ENCODE assay signal across 17 cellular contexts in the genomic region with DNA sequence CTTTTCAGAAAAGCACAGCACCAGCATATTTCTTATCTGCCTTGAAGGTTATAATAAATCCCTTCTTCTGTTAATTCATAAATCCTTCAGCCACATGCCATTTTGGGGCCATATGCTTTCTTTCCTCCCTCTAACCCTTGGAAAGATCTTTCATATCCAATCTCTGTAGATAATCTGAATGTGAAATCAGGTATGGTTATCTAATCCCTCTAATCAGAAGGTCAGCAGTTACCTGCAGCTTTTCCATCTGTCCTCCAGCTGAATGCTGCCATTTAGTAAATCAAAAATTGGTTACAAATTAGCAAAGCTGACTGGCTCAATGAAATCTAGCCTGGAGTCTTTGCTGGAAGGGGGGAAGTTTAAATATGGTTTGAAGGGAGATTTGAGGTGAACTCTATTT.
A peak's percentile ranks its signal among the peaks of the same experiment; 100 is the strongest.
DNase-seq lines count a peak whose midpoint lies in the region; TF ChIP-seq lines count a peak whose summit lies in the region.
"Had no signal": no experiment of that assay in that cellular context is flagged by ENCODE, and none has a peak within 500 bp of the region (broad histone marks: within the 10 kb centered on the region; RNA-seq: fewer than 3 reads in every experiment).

No MANE protein-coding gene starts in this region.

- intact Hi-C loops in colonic mucosa (cut with DNase I), result no loop called here

- no peak overlapping the region for H3K27ac ChIP-seq in colonic mucosa
- H3K27ac ChIP-seq in tibial nerve, result no peak overlapping the region
- H3K27ac ChIP-seq: 22Rv1, GM23248 had no signal

- peak overlapping the region; percentile 83 for H3K27ac Mint-ChIP-seq in glutamatergic neuron (ENCODE audit: unreplicated experiment)
- H3K27ac Mint-ChIP-seq: CD8-positive, alpha-beta memory T cell; H9 had no signal

- TF ChIP-seq EP300 in tibial nerve (IDR thresholded peaks at IDR 0.05), result no peak

- H3K4me3 ChIP-seq in colonic mucosa (no peak overlapping the region), tibial nerve (no peak overlapping the region)
- H3K4me3 ChIP-seq: GM23248 had no signal

- H3K36me3 ChIP-seq in colonic mucosa (no peaks in the 10 kb centered on the region), tibial nerve (no peaks in the 10 kb centered on the region)

- no peaks in the 10 kb centered on the region for H3K4me1 ChIP-seq in colonic mucosa
- H3K4me1 ChIP-seq in tibial nerve, result peaks cover 0 to 3% (median 0%) of the 10 kb centered on the region in 4 donors
- H3K4me1 ChIP-seq: Caco-2 had no signal

- peaks cover 15% of the 10 kb centered on the region for H3K9me3 Mint-ChIP-seq in glutamatergic neuron (ENCODE audit: unreplicated experiment)

- peaks cover 21% of the 10 kb centered on the region for H3K36me3 Mint-ChIP-seq in glutamatergic neuron (ENCODE audit: unreplicated experiment)

- peaks cover 4% of the 10 kb centered on the region for H3K27me3 Mint-ChIP-seq in glutamatergic neuron (ENCODE audit: unreplicated experiment)

- H3K9me3 ChIP-seq in colonic mucosa (no peaks in the 10 kb centered on the region), tibial nerve (no peaks in the 10 kb centered on the region)
- H3K9me3 ChIP-seq: Caco-2 had no signal

- peak overlapping the region; percentile 16 for H3K4me3 Mint-ChIP-seq in glutamatergic neuron (ENCODE audit: unreplicated experiment)
- H3K4me3 Mint-ChIP-seq: CD8-positive, alpha-beta memory T cell; H9 had no signal

- no peak for TF ChIP-seq POLR2A in tibial nerve (IDR thresholded peaks at IDR 0.05)

- H3K9ac ChIP-seq in colonic mucosa (ENCODE audit: low read depth in 2 of 2, low read length in 2 of 2), result no peak overlapping the region
- H3K9ac ChIP-seq: GM23248 had no signal

- H3K27me3 ChIP-seq in colonic mucosa (no peaks in the 10 kb centered on the region), tibial nerve (no peaks in the 10 kb centered on the region)

- no peak for TF ChIP-seq CTCF in glutamatergic neuron (IDR thresholded peaks at IDR 0.05; ENCODE audit: partially characterized antibody, unreplicated experiment)
- no peak for TF ChIP-seq CTCF in colonic mucosa (IDR thresholded peaks at IDR 0.05)
- TF ChIP-seq CTCF in tibial nerve (IDR thresholded peaks at IDR 0.05), result no peak

- H3K4me1 Mint-ChIP-seq in glutamatergic neuron (ENCODE audit: low read depth, unreplicated experiment), result peaks cover 36% of the 10 kb centered on the region
- H3K4me1 Mint-ChIP-seq: CD8-positive, alpha-beta memory T cell; H9 had no signal

- DNase-seq in NCI-H2171 treated with DMSO at 0.1 percent for 48 hours (lab: John Stamatoyannopoulos, UW) (peak; percentile 49), NCI-H2171 (lab: John Stamatoyannopoulos, UW) (no peak), NCI-H524 (lab: John Stamatoyannopoulos, UW) (peak; percentile 79 to 93), SK-N-DZ (ENCODE audit: low spot score) (peak; percentile 52), glutamatergic neuron (no peak), colonic mucosa (no peak), tibial nerve (ENCODE audit: low spot score in 2 of 2) (no peak)
- DNase-seq in activated CD4-positive, alpha-beta T cell treated with anti-CD3 and anti-CD28 coated beads for 1 hour, result no peak
- DNase-seq: Caco-2; CD8-positive, alpha-beta memory T cell; DMS79 treated with DMSO at 0.1 percent for 48 hours; EL; GF-D8; GM23248; H9; IMR-90 had no signal

Comparison
In these comparisons a context has a peak if more than half of its experiments do, and no peak if none do; other contexts are left out.
1. DNase-seq: peak in NCI-H2171 treated with DMSO at 0.1 percent for 48 hours (single experiment), NCI-H524 (2 of 2) and SK-N-DZ (single experiment); none in NCI-H2171 (single experiment), glutamatergic neuron (single experiment), colonic mucosa (single experiment), tibial nerve (0 of 2) and activated CD4-positive, alpha-beta T cell treated with anti-CD3 and anti-CD28 coated beads for 1 hour (single experiment).